1 cellular context compared by ENCODE assay signal in the genomic region with DNA sequence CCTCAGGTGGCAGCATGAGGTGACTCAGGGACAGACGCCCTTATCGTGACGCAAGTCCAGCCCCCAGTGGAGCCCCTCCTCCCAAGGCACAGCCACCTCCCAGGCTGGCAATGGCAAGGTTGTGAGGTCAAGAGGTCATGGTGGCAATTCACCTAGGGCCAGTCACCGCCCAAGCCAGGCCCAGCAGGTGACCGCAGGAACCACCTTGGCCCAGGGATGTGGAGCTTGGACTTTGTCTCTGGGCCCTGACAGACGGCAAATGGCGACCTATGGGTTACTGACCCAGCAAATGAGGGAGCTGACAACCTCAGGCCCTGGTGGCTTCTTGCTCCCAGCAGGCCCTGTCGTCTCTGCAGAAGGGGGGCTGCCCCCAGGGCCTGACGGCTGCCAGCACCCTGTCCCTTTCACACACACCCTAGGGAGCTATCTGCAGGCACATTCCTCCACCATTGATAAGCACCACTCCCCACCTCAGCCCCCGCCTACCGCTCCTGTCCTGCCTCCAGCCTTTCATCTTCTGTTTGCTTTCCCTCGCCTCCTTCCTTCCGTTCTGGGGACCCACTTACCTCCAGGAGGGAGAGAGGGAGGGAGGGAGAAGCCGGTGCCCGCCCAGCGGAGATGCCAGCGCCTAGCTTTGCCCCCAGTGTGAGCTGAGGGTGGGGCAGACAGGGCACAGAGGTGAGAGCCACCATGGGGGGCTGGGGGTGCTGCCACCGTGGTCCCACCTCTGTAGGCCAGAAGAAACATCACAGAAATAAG.
TF ChIP-seq lines count a peak whose summit lies in the region.

No MANE protein-coding gene starts in this region.

TF ChIP-seq in IMR-90, 13 proteins besides CTCF, POLR2A, EP300 and RAD21:
- TF ChIP-seq CEBPB (IDR thresholded peaks at IDR 0.05; ENCODE audit: low read depth, low read length) (no peak), MAZ (IDR thresholded peaks at IDR 0.05; ENCODE audit: borderline replicate concordance, low read depth, low read length) (peak; percentile 42; the same call in 1 of the 2 replicates), RCOR1 (IDR thresholded peaks at IDR 0.05; ENCODE audit: insufficient replicate concordance, low read length) (no peak), ELK1 (IDR thresholded peaks at IDR 0.05; ENCODE audit: borderline replicate concordance, low read depth, low read length) (no peak)
